21 cellular contexts compared by ENCODE assay signal in the genomic region with DNA sequence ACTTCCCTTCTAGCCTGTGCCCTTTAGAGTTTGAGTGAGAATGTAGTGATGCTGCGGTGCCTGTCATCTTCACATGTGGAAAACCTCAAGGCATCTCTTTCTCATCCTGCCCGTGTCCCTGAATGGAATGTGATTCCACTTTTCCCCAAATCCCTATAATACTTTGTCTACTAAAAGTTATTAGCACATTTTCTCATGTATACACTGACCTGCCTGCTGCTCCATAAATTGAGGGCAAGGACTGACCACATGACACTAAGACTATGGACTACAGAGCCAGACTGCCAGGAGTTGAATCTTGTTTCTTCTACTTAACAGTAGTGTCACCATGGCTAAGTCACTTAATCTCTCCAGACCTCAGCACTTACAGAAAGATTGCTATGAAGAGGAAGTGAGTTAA.
DNase-seq lines count a peak whose midpoint lies in the region; ATAC-seq and TF ChIP-seq lines count a peak whose summit lies in the region.
"Had no signal": no experiment of that assay in that cellular context is flagged by ENCODE, and none has a peak within 500 bp of the region (broad histone marks: within the 10 kb centered on the region; RNA-seq: fewer than 3 reads in every experiment).

No MANE protein-coding gene starts in this region.

- H3K4me3 Mint-ChIP-seq in MCF 10A (ENCODE audit: unreplicated experiment) (no peak overlapping the region), endothelial cell (ENCODE audit: unreplicated experiment) (peak overlapping the region; percentile 16), HFFc6 (no peak overlapping the region)
- H3K4me3 Mint-ChIP-seq in stimulated activated naive CD8-positive, alpha-beta T cell treated with anti-CD3 and anti-CD28 coated beads, Interleukin-15, amount 100 ng/mL, for 72 hours, result no peak overlapping the region
- H3K4me3 Mint-ChIP-seq: B cell; CD4-positive, CD25-positive, alpha-beta regulatory T cell; CD8-positive, alpha-beta T cell; GM23338; H9 had no signal

- H2BK15ac ChIP-seq in mesenchymal stem cell (ENCODE audit: low read depth, poor library complexity, severe bottlenecking), result no peak overlapping the region

- intact Hi-C loops in MCF 10A (cut with micrococcal nuclease), result no loop called here
- intact Hi-C loops in mammary epithelial cell (cut with micrococcal nuclease), result loop anchor here (10.0 kb wide), 1 partner anchor 227 kb away; no protein-coding TSS in a partner anchor

- no peak overlapping the region for H3K9ac ChIP-seq in mammary epithelial cell (ENCODE audit: insufficient read depth, low read length)
- no peak overlapping the region for H3K9ac ChIP-seq in mesenchymal stem cell (ENCODE audit: low read length)
- H3K9ac ChIP-seq: BLaER1 had no signal

- H2AFZ ChIP-seq in mammary epithelial cell (ENCODE audit: low read depth, low read length) (no peak overlapping the region), mesenchymal stem cell (ENCODE audit: low read depth, low read length) (no peak overlapping the region)
- H2AFZ ChIP-seq: GM23338 had no signal

- POLR2A ChIA-PET in MCF 10A (lab: Yijun Ruan, JAX), result no interaction called here

- dilution Hi-C loops in mammary epithelial cell (cut with HindIII; ENCODE audit: low sequenced_read_pairs), result no loop called here

- H3K27me3 Mint-ChIP-seq in MCF 10A (ENCODE audit: insufficient read depth, unreplicated experiment), result no peaks in the 10 kb centered on the region
- peaks cover 3% of the 10 kb centered on the region for H3K27me3 Mint-ChIP-seq in endothelial cell (ENCODE audit: unreplicated experiment)
- H3K27me3 Mint-ChIP-seq in HFFc6 (ENCODE audit: insufficient read depth), result no peaks in the 10 kb centered on the region
- peaks cover 16% of the 10 kb centered on the region for H3K27me3 Mint-ChIP-seq in stimulated activated naive CD8-positive, alpha-beta T cell treated with anti-CD3 and anti-CD28 coated beads, Interleukin-15, amount 100 ng/mL, for 72 hours
- H3K27me3 Mint-ChIP-seq: CD4-positive, CD25-positive, alpha-beta regulatory T cell had no signal

- no peak overlapping the region for H2AK5ac ChIP-seq in mesenchymal stem cell (ENCODE audit: low read length, severe bottlenecking)

- BruUV-seq in MCF 10A (replicated peaks; lab: Mats Ljungman, UMichigan), result no TSS peak
- BruUV-seq in mammary epithelial cell (replicated peaks; lab: Mats Ljungman, UMichigan), result no TSS peak

- no peak for TF ChIP-seq CTCF in MCF 10A (IDR thresholded peaks at IDR 0.05; ENCODE audit: unreplicated experiment)
- no peak for TF ChIP-seq CTCF in mammary epithelial cell (conservative IDR thresholded peaks at IDR 0.05 in 1 of 2, IDR thresholded peaks at IDR 0.05 in 1 of 2; ENCODE audit: extremely low read depth in 1 of 2, insufficient read depth in 1 of 2, low read depth in 1 of 2, low read length in 2 of 2)
- TF ChIP-seq CTCF in endothelial cell (IDR thresholded peaks at IDR 0.05; ENCODE audit: unreplicated experiment), result no peak
- no peak for TF ChIP-seq CTCF in HFFc6 (IDR thresholded peaks at IDR 0.05)

- no peak overlapping the region for H3K4me3 ChIP-seq in mammary epithelial cell (replicated peaks in 1 of 3; ENCODE audit: insufficient read depth in 1 of 3, low read depth in 2 of 3, low read length in 3 of 3)
- no peak overlapping the region for H3K4me3 ChIP-seq in mesenchymal stem cell (ENCODE audit: insufficient read depth in 1 of 2, low read depth in 1 of 2, low read length in 2 of 2)
- H3K4me3 ChIP-seq: BLaER1, GM12878, GM23338 had no signal

- peaks cover 6% of the 10 kb centered on the region for H3K4me1 ChIP-seq in mammary epithelial cell (ENCODE audit: insufficient read depth, low read length)
- no peaks in the 10 kb centered on the region for H3K4me1 ChIP-seq in mesenchymal stem cell (ENCODE audit: control insufficient read depth, insufficient read depth, low read depth, low read length)
- H3K4me1 ChIP-seq: BLaER1, Caco-2 had no signal

- no peak overlapping the region for H3K4ac ChIP-seq in mesenchymal stem cell (ENCODE audit: low read depth in 1 of 2, low read length in 2 of 2)

- peak overlapping the region; percentile 69 for H3K27ac Mint-ChIP-seq in MCF 10A (ENCODE audit: low read depth, unreplicated experiment)
- peak overlapping the region; percentile 3 for H3K27ac Mint-ChIP-seq in endothelial cell (ENCODE audit: unreplicated experiment)
- H3K27ac Mint-ChIP-seq in HFFc6, result no peak overlapping the region
- no peak overlapping the region for H3K27ac Mint-ChIP-seq in stimulated activated naive CD8-positive, alpha-beta T cell treated with anti-CD3 and anti-CD28 coated beads, Interleukin-15, amount 100 ng/mL, for 72 hours
- H3K27ac Mint-ChIP-seq: B cell; CD4-positive, CD25-positive, alpha-beta regulatory T cell; CD8-positive, alpha-beta T cell; GM23338; H9 had no signal

- H3K4me1 Mint-ChIP-seq in MCF 10A (ENCODE audit: insufficient read depth, unreplicated experiment) (peaks cover 44% of the 10 kb centered on the region), endothelial cell (ENCODE audit: unreplicated experiment) (peaks cover 4% of the 10 kb centered on the region), HFFc6 (ENCODE audit: low read depth) (peaks cover 43% of the 10 kb centered on the region)
- H3K4me1 Mint-ChIP-seq in stimulated activated naive CD8-positive, alpha-beta T cell treated with anti-CD3 and anti-CD28 coated beads, Interleukin-15, amount 100 ng/mL, for 72 hours, result no peaks in the 10 kb centered on the region
- H3K4me1 Mint-ChIP-seq: B cell; CD4-positive, CD25-positive, alpha-beta regulatory T cell; GM23338; H9 had no signal

- H3K27ac ChIP-seq in mammary epithelial cell (ENCODE audit: insufficient read depth, low read depth, low read length), result no peak overlapping the region
- H3K27ac ChIP-seq in mesenchymal stem cell (ENCODE audit: low read length, poor library complexity, severe bottlenecking), result no peak overlapping the region
- H3K27ac ChIP-seq: BLaER1, C4-2B had no signal

- H3K4me2 ChIP-seq in mammary epithelial cell (ENCODE audit: insufficient read depth, low read depth, low read length) (no peak overlapping the region), mesenchymal stem cell (ENCODE audit: low read length, poor library complexity, severe bottlenecking) (no peak overlapping the region)
- H3K4me2 ChIP-seq: BLaER1, GM23338 had no signal

- H3K36me3 Mint-ChIP-seq in MCF 10A (ENCODE audit: insufficient read depth, unreplicated experiment) (no peaks in the 10 kb centered on the region), endothelial cell (ENCODE audit: low read depth, unreplicated experiment) (peaks cover 71% of the 10 kb centered on the region), HFFc6 (ENCODE audit: low read depth) (peaks cover 4% of the 10 kb centered on the region; the same call in 1 of the 2 replicates)
- H3K36me3 Mint-ChIP-seq: CD4-positive, CD25-positive, alpha-beta regulatory T cell; CD8-positive, alpha-beta T cell had no signal

- no peak overlapping the region for H2BK12ac ChIP-seq in mesenchymal stem cell (ENCODE audit: low read length in 2 of 2)

- H3K79me2 ChIP-seq in mammary epithelial cell (ENCODE audit: insufficient read depth, low read length), result no peaks in the 10 kb centered on the region

- H3K36me3 ChIP-seq in mammary epithelial cell (ENCODE audit: insufficient read depth, low read length) (no peaks in the 10 kb centered on the region), mesenchymal stem cell (ENCODE audit: control insufficient read depth in 1 of 2, insufficient read depth in 2 of 2, low read depth in 1 of 2, low read length in 2 of 2) (no peaks in the 10 kb centered on the region)
- H3K36me3 ChIP-seq: BLaER1 had no signal

- H4K91ac ChIP-seq in mesenchymal stem cell (ENCODE audit: low read length), result no peak overlapping the region

- peaks cover 6% of the 10 kb centered on the region for H3K27me3 ChIP-seq in mammary epithelial cell (ENCODE audit: insufficient read depth, low read length)
- H3K27me3 ChIP-seq in mesenchymal stem cell (ENCODE audit: control insufficient read depth in 1 of 2, insufficient read depth in 1 of 2, low read length in 2 of 2), result no peaks in the 10 kb centered on the region
- H3K27me3 ChIP-seq: BLaER1 had no signal

- WGBS in mammary epithelial cell (ENCODE audit: low coverage, missing lambda C conversion rate), result 93% methylated on average over 2 of the region's 2 CpGs
- 35% methylated on average over 2 of the region's 2 CpGs for WGBS in mesenchymal stem cell

- in situ Hi-C loops in mammary epithelial cell (cut with MboI; ENCODE audit: low sequenced_read_pairs in 2 of 2), result no loop called here

- DNase-seq in MCF 10A (ENCODE audit: unreplicated experiment) (no peak), mammary epithelial cell (no peak), endothelial cell (ENCODE audit: low spot score) (no peak), mesenchymal stem cell (peak; percentile 66), HFFc6 (no peak)
- DNase-seq in stimulated activated naive CD8-positive, alpha-beta T cell treated with anti-CD3 and anti-CD28 coated beads, Interleukin-15, amount 100 ng/mL, for 72 hours, result no peak
- no peak for DNase-seq in activated naive CD4-positive, alpha-beta T cell treated with anti-CD3 and anti-CD28 coated beads, Interleukin-2, amount 50 U/mL, for 16 hours
- DNase-seq: Caco-2; CD4-positive, CD25-positive, alpha-beta regulatory T cell; CD8-positive, alpha-beta T cell; DMS153; DND-41; EL; GDM1; H9 had no signal

- no peak overlapping the region for H3K18ac ChIP-seq in mesenchymal stem cell (ENCODE audit: low read depth in 1 of 2, low read length in 2 of 2)

- H2BK120ac ChIP-seq in mesenchymal stem cell (ENCODE audit: low read depth, low read length), result no peak overlapping the region

- no peaks in the 10 kb centered on the region for H4K20me1 ChIP-seq in mammary epithelial cell (ENCODE audit: insufficient read depth, low read length)
- H4K20me1 ChIP-seq: BLaER1 had no signal

- H3K14ac ChIP-seq in mesenchymal stem cell (ENCODE audit: low read length in 2 of 2), result no peak overlapping the region

- H3K79me1 ChIP-seq in mesenchymal stem cell (replicated peaks; ENCODE audit: low read length, poor library complexity, severe bottlenecking), result no peaks in the 10 kb centered on the region

- CTCF ChIA-PET in MCF 10A (lab: Yijun Ruan, JAX) (no interaction called here), mammary epithelial cell (lab: Charles Lee; ENCODE audit: low non-redundant PET) (no interaction called here)

- no peak for ATAC-seq in stimulated activated naive CD8-positive, alpha-beta T cell treated with anti-CD3 and anti-CD28 coated beads, Interleukin-15, amount 100 ng/mL, for 72 hours
- ATAC-seq: CD8-positive, alpha-beta T cell; GM12878; GM23338; HCT116 had no signal

- no peak overlapping the region for H4K8ac ChIP-seq in mesenchymal stem cell (ENCODE audit: low read length)

- H3K9me3 ChIP-seq in mammary epithelial cell (replicated peaks; ENCODE audit: insufficient read depth, low read length) (no peaks in the 10 kb centered on the region), mesenchymal stem cell (ENCODE audit: control insufficient read depth, low read length) (no peaks in the 10 kb centered on the region)
- H3K9me3 ChIP-seq: BLaER1, Caco-2 had no signal

- H3K23ac ChIP-seq in mesenchymal stem cell (ENCODE audit: low read length in 2 of 2), result no peak overlapping the region

- no peaks in the 10 kb centered on the region for H3K9me3 Mint-ChIP-seq in MCF 10A (ENCODE audit: unreplicated experiment)
- no peaks in the 10 kb centered on the region for H3K9me3 Mint-ChIP-seq in endothelial cell (ENCODE audit: unreplicated experiment)
- H3K9me3 Mint-ChIP-seq in HFFc6, result no peaks in the 10 kb centered on the region
- no peaks in the 10 kb centered on the region for H3K9me3 Mint-ChIP-seq in stimulated activated naive CD8-positive, alpha-beta T cell treated with anti-CD3 and anti-CD28 coated beads, Interleukin-15, amount 100 ng/mL, for 72 hours
- H3K9me3 Mint-ChIP-seq: CD8-positive, alpha-beta T cell; GM23338; H9 had no signal

- no peak overlapping the region for H2BK5ac ChIP-seq in mesenchymal stem cell (ENCODE audit: low read depth, low read length, poor library complexity, severe bottlenecking)

Comparison
In these comparisons a context has a peak if more than half of its experiments do, and no peak if none do; other contexts are left out.
1. H3K27ac Mint-ChIP-seq: peak in MCF 10A (single experiment) and endothelial cell (single experiment); none in HFFc6 (single experiment) and stimulated activated naive CD8-positive, alpha-beta T cell treated with anti-CD3 and anti-CD28 coated beads, Interleukin-15, amount 100 ng/mL, for 72 hours (0 of 2).